ENCODE assay signal across 22 cellular contexts in genomic region chr14:80956105-80956504, GRCh38. TPM values are rescaled to one million over a fixed set of nuclear protein-coding genes. Genes with fewer than 3 reads are reported as not detected.
DNase-seq lines count a peak whose midpoint lies in the region; ATAC-seq and TF ChIP-seq lines count a peak whose summit lies in the region.
"Had no signal": no experiment of that assay in that cellular context is flagged by ENCODE, and none has a peak within 500 bp of the region (broad histone marks: within the 10 kb centered on the region; RNA-seq: fewer than 3 reads in every experiment).

No MANE protein-coding gene starts in this region.

- no peak overlapping the region for H3K27ac Mint-ChIP-seq in activated CD4-positive, alpha-beta T cell treated with anti-CD3 and anti-CD28 coated beads, Interleukin-2, amount 10 ng/mL, durations not matched to agents 24 days and 14 days
- peak overlapping the region in 1 of 7 donors; percentile 31 for H3K27ac Mint-ChIP-seq in CD4-positive, alpha-beta memory T cell

- no peaks in the 10 kb centered on the region for H3K36me3 ChIP-seq in CD4-positive, alpha-beta memory T cell (ENCODE audit: insufficient read depth, low read length)
- peaks cover under 1% of the 10 kb centered on the region; the same call in 1 of the 2 replicates for H3K36me3 ChIP-seq in OCI-LY7 (ENCODE audit: insufficient read depth, low read length)
- no peaks in the 10 kb centered on the region for H3K36me3 ChIP-seq in iPS-15b (ENCODE audit: control insufficient read depth, insufficient read depth, low read length)
- H3K36me3 ChIP-seq: adrenal gland, cardiac muscle cell, Peyer's patch, upper lobe of right lung had no signal

- H3K9me3 Mint-ChIP-seq in activated CD4-positive, alpha-beta T cell treated with anti-CD3 and anti-CD28 coated beads, Interleukin-2, amount 10 ng/mL, durations not matched to agents 24 days and 14 days: peaks cover under 1% of the 10 kb centered on the region
- peaks cover 0 to 2% (median 0%) of the 10 kb centered on the region in 8 donors for H3K9me3 Mint-ChIP-seq in CD4-positive, alpha-beta memory T cell
- H3K9me3 Mint-ChIP-seq: stimulated activated memory B cell treated with anti-CD40 and anti-IgM and Interleukin-4, amounts not matched to agents 10 μg/mL and 1 μg/mL and 100 μg/mL, for 72 hours had no signal

- BruUV-seq in OCI-LY7 (replicated peaks; lab: Mats Ljungman, UMichigan): TSS peak; percentile 39

- no peaks in the 10 kb centered on the region for H3K9me3 ChIP-seq in CD4-positive, alpha-beta memory T cell (ENCODE audit: control insufficient read depth in 1 of 2, low read length in 2 of 2)
- H3K9me3 ChIP-seq in OCI-LY7 (ENCODE audit: low read length): 0 out of 2 replicates have a peak, but pooled peaks cover under 1% of the 10 kb centered on the region
- no peaks in the 10 kb centered on the region for H3K9me3 ChIP-seq in iPS-15b (ENCODE audit: control insufficient read depth, insufficient read depth, low read length)
- H3K9me3 ChIP-seq: adrenal gland, Peyer's patch, upper lobe of right lung had no signal

- H3K4me1 Mint-ChIP-seq in activated CD4-positive, alpha-beta T cell treated with anti-CD3 and anti-CD28 coated beads, Interleukin-2, amount 10 ng/mL, durations not matched to agents 24 days and 14 days: peaks cover 53% of the 10 kb centered on the region
- H3K4me1 Mint-ChIP-seq in CD4-positive, alpha-beta memory T cell: peaks cover 32 to 48% (median 39%) of the 10 kb centered on the region in 4 donors

- peak overlapping the region; percentile 85 for H3K4me2 ChIP-seq in OCI-LY7 (ENCODE audit: low read length)

- H3K4me3 ChIP-seq in CD4-positive, alpha-beta memory T cell (ENCODE audit: low read length in 2 of 2): no peak overlapping the region
- H3K4me3 ChIP-seq in OCI-LY7 (ENCODE audit: low read depth, low read length, poor library complexity, severe bottlenecking) (peak overlapping the region; percentile 68), iPS-15b (ENCODE audit: low read depth, low read length) (peak overlapping the region; percentile 72)
- H3K4me3 ChIP-seq: upper lobe of right lung had no signal

- intact Hi-C loops in activated CD4-positive, alpha-beta T cell treated with anti-CD3 and anti-CD28 coated beads, Interleukin-2, amount 10 ng/mL, durations not matched to agents 24 days and 14 days (cut with micrococcal nuclease): no loop called here
- intact Hi-C loops in CD4-positive, alpha-beta memory T cell (cut with micrococcal nuclease): no loop called here
- intact Hi-C loops in OCI-LY7 (cut with micrococcal nuclease; ENCODE audit: unreplicated experiment): no loop called here

- POLR2A ChIA-PET in CD4-positive, alpha-beta memory T cell (lab: Charles Lee; ENCODE audit: partially characterized antibody): interaction anchor here (1.1 to 2.0 kb wide), 7 partner anchors 11 to 265 kb away, joined by 3 to 20 read pairs (median 6); partner anchors contain the start of genes CEP128 and GTF2A1
- POLR2A ChIA-PET in OCI-LY7 (lab: Charles Lee): interaction anchor here (0.6 to 8.4 kb wide), 12 partner anchors 12 to 517 kb away, joined by 3 to 267 read pairs (median 4); partner anchors contain the start of genes CEP128 and GTF2A1

- peaks cover 46% of the 10 kb centered on the region for H3K4me1 ChIP-seq in CD4-positive, alpha-beta memory T cell (ENCODE audit: insufficient read depth, low read length)
- H3K4me1 ChIP-seq in OCI-LY7 (ENCODE audit: insufficient read depth, low read length, poor library complexity, severe bottlenecking) (peaks cover 60% of the 10 kb centered on the region), iPS-15b (ENCODE audit: control insufficient read depth, insufficient read depth, low read length) (no peaks in the 10 kb centered on the region)

- ATAC-seq in HG02870 (IDR thresholded peaks at IDR 0.05; ENCODE audit: unreplicated experiment): no peak
- ATAC-seq in GM21390 (IDR thresholded peaks at IDR 0.05; ENCODE audit: unreplicated experiment): no peak
- ATAC-seq: stimulated activated memory B cell treated with anti-CD40 and anti-IgM and Interleukin-4, amounts not matched to agents 10 μg/mL and 1 μg/mL and 100 μg/mL, for 72 hours had no signal

- H3K27me3 Mint-ChIP-seq in activated CD4-positive, alpha-beta T cell treated with anti-CD3 and anti-CD28 coated beads, Interleukin-2, amount 10 ng/mL, durations not matched to agents 24 days and 14 days: peaks cover 32% of the 10 kb centered on the region
- H3K27me3 Mint-ChIP-seq in CD4-positive, alpha-beta memory T cell: no peaks in the 10 kb centered on the region

- no peak for DNase-seq in activated CD4-positive, alpha-beta T cell treated with anti-CD3 and anti-CD28 coated beads, Interleukin-2, amount 10 ng/mL, durations not matched to agents 24 days and 14 days
- no peak for DNase-seq in activated CD4-positive, alpha-beta T cell treated with anti-CD3 and anti-CD28 coated beads, Interleukin-2, amount 50 U/mL, for 4 hours
- no peak for DNase-seq in CD4-positive, alpha-beta memory T cell
- peak; percentile 24 for DNase-seq in OCI-LY7 (ENCODE audit: low spot score)
- no peak for DNase-seq in stimulated activated CD4-positive, alpha-beta T cell treated with anti-CD3 and anti-CD28 coated beads, Interleukin-15, amount 100 ng/mL, for 24 hours
- DNase-seq: ACHN, Karpas-422, left ventricle myocardium superior, NCI-H1092 treated with DMSO at 0.1 percent for 48 hours, NCI-H774 had no signal

- H3K27ac ChIP-seq in CD4-positive, alpha-beta memory T cell (ENCODE audit: low read depth, low read length): no peak overlapping the region
- peak overlapping the region; percentile 98 for H3K27ac ChIP-seq in OCI-LY7 (ENCODE audit: low read depth, low read length, poor library complexity, severe bottlenecking)
- H3K27ac ChIP-seq: adrenal gland, cardiac muscle cell, upper lobe of right lung had no signal

- no peak overlapping the region for H3K9ac ChIP-seq in iPS-15b (ENCODE audit: low read depth, low read length)

- no peak for TF ChIP-seq CTCF in OCI-LY7 (conservative IDR thresholded peaks at IDR 0.05; ENCODE audit: low read length)

- no peaks in the 10 kb centered on the region for H4K20me1 ChIP-seq in OCI-LY7 (ENCODE audit: insufficient read depth, low read length)

- peak overlapping the region; percentile 31; the same call in 1 of the 2 replicates for H2AFZ ChIP-seq in OCI-LY7 (ENCODE audit: low read length)

- H3K4me3 Mint-ChIP-seq in activated CD4-positive, alpha-beta T cell treated with anti-CD3 and anti-CD28 coated beads, Interleukin-2, amount 10 ng/mL, durations not matched to agents 24 days and 14 days: peak overlapping the region; percentile 91
- peak overlapping the region in 6 of 8 donors; percentile 24 to 94 (median 82) for H3K4me3 Mint-ChIP-seq in CD4-positive, alpha-beta memory T cell
- H3K4me3 Mint-ChIP-seq: stimulated activated memory B cell treated with anti-CD40 and anti-IgM and Interleukin-4, amounts not matched to agents 10 μg/mL and 1 μg/mL and 100 μg/mL, for 72 hours had no signal

- no peaks in the 10 kb centered on the region for H3K9me2 ChIP-seq in OCI-LY7 (ENCODE audit: insufficient read depth, low read length)

- CTCF ChIA-PET in CD4-positive, alpha-beta memory T cell (lab: Charles Lee; ENCODE audit: partially characterized antibody): interaction anchor here (0.9 to 11.6 kb wide), 16 partner anchors 13 to 565 kb away, joined by 3 to 285 read pairs (median 6); partner anchors contain the start of gene CEP128
- CTCF ChIA-PET in OCI-LY7 (lab: Charles Lee; ENCODE audit: unreplicated experiment): interaction anchor here (1.0 to 3.3 kb wide), 4 partner anchors 19 to 31 kb away, joined by 3 to 30 read pairs (median 4); no protein-coding TSS in a partner anchor

- no peaks in the 10 kb centered on the region for H3K27me3 ChIP-seq in CD4-positive, alpha-beta memory T cell (ENCODE audit: insufficient read depth, low read length)
- peaks cover 18% of the 10 kb centered on the region for H3K27me3 ChIP-seq in iPS-15b (ENCODE audit: control insufficient read depth, insufficient read depth, low read length)
- H3K27me3 ChIP-seq: adrenal gland, Peyer's patch, upper lobe of right lung had no signal

- peaks cover 24% of the 10 kb centered on the region; the same call in 1 of the 2 replicates for H3K79me2 ChIP-seq in OCI-LY7 (ENCODE audit: insufficient read depth, low read depth, low read length)

- peaks cover 7% of the 10 kb centered on the region for H3K36me3 Mint-ChIP-seq in activated CD4-positive, alpha-beta T cell treated with anti-CD3 and anti-CD28 coated beads, Interleukin-2, amount 10 ng/mL, durations not matched to agents 24 days and 14 days (ENCODE audit: low read depth)
- H3K36me3 Mint-ChIP-seq in CD4-positive, alpha-beta memory T cell: peaks cover 3 to 4% of the 10 kb centered on the region in 2 donors
- H3K36me3 Mint-ChIP-seq: stimulated activated memory B cell treated with anti-CD40 and anti-IgM and Interleukin-4, amounts not matched to agents 10 μg/mL and 1 μg/mL and 100 μg/mL, for 72 hours had no signal

RNA-seq across cellular contexts. Expression of gene TSHR, which starts 0.7 kb away (rescaled TPM):
- total RNA-seq in activated CD4-positive, alpha-beta T cell treated with anti-CD3 and anti-CD28 coated beads, Interleukin-2, amount 10 ng/mL, durations not matched to agents 24 days and 14 days: not detected in 2 replicates
- total RNA-seq in CD4-positive, alpha-beta memory T cell: under 1 TPM; 0.30 to 0.84 TPM
- under 1 TPM in 1 of 2 donors, not detected in 1; 0.09 TPM for polyA plus RNA-seq in CD4-positive, alpha-beta memory T cell
- total RNA-seq in OCI-LY7 (2014; rRNA removed; shearing (Covaris generic)): 33.4 and 40.0 TPM in 2 replicates
- total RNA-seq in OCI-LY7 (2022): 3.8 and 4.9 TPM in 2 replicates
- total RNA-seq: Daoy, esophagus mucosa, glomerular endothelial cell, H7, left ventricle myocardium superior, Peyer's patch, upper lobe of right lung had no signal

RNA-seq across cellular contexts. Expression of gene CEP128, which starts 14.6 kb away (rescaled TPM):
- total RNA-seq in activated CD4-positive, alpha-beta T cell treated with anti-CD3 and anti-CD28 coated beads, Interleukin-2, amount 10 ng/mL, durations not matched to agents 24 days and 14 days: 20.1 and 20.4 TPM in 2 replicates
- total RNA-seq in CD4-positive, alpha-beta memory T cell: 10 to 100 TPM; 20.1 to 21.6 TPM
- 1 to 10 TPM; 2.9 to 9.3 TPM for polyA plus RNA-seq in CD4-positive, alpha-beta memory T cell
- total RNA-seq in OCI-LY7 (2014; rRNA removed; shearing (Covaris generic)): 71.9 and 76.9 TPM in 2 replicates
- total RNA-seq in OCI-LY7 (2022): 125 and 137 TPM in 2 replicates

Comparison
In these comparisons a context has a peak if more than half of its experiments do, and no peak if none do; other contexts are left out.
1. H3K4me3 ChIP-seq: peak in OCI-LY7 (single experiment) and iPS-15b (single experiment); none in CD4-positive, alpha-beta memory T cell (0 of 2).